Comparison of ENCODE assay signal across 9 cellular contexts in the genomic region with DNA sequence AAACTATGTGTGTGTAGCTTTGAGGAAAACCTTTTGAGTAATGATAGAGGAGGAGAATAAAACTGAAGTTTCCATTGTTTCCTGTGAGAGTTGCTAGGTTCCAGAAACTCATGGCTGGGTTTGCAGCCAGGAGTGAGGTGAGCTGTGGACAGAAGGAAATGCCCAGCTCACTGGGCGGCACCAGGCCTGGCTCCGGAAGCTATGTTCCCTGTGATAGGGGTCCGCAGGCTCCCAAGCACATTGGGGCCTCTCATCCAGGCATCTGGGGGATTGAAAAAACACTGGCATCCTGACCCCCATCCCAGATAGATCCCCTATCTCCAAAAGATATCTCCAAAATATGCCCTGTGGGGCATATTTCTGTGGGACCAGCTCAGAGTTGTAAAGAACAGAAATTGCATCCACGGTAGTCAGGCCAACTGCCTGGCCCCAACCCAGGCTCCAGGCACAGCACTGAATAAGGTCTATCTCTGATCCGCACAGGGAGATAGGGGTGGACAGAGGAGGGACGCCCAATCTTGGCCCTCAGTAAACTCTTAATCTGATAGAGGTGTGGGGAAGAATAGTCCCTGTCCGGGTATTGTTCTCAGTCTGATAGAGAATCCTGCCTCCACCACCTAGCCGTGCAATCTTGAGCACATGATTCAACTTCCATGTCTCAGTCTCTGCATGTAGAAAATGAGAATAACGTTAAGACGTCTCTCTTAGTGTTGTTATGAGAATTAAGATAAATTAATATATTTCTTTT. TPM values are rescaled to one million over a fixed set of nuclear protein-coding genes. Genes with fewer than 3 reads are reported as not detected.
DNase-seq lines count a peak whose midpoint lies in the region; ATAC-seq and TF ChIP-seq lines count a peak whose summit lies in the region.
"Had no signal": no experiment of that assay in that cellular context is flagged by ENCODE, and none has a peak within 500 bp of the region (broad histone marks: within the 10 kb centered on the region; RNA-seq: fewer than 3 reads in every experiment).

No MANE protein-coding gene starts in this region.

- WGBS in GM23248 (ENCODE audit: low coverage in 1 of 2, low lambda C conversion rate in 2 of 2, missing lambda C conversion rate in 2 of 2), 2 experiments, result 54 to 58% methylated on average over 10 of the region's 10 CpGs

- TF ChIP-seq CTCF in left ventricle myocardium inferior (IDR thresholded peaks at IDR 0.05; ENCODE audit: borderline replicate concordance), result no peak

- peaks cover 54% of the 10 kb centered on the region for H3F3A ChIP-seq in GM23248 (ENCODE audit: insufficient read depth)

- no peaks in the 10 kb centered on the region for H3K36me3 Mint-ChIP-seq in activated T-helper 17 cell treated with anti-CD3 and anti-CD28 coated beads, Interleukin-2, amount 50 U/mL, for 72 hours (ENCODE audit: low read depth)

- in situ Hi-C loops in GM23248 (cut with MboI) (no loop called here), HAP-1 (cut with MboI; ENCODE audit: low sequenced_read_pairs) (no loop called here)

- DNase-seq in GM23248 (peak; percentile 64), left ventricle myocardium inferior (no peak), HAP-1 (ENCODE audit: low spot score in 2 of 2) (no peak)

- no peaks in the 10 kb centered on the region for H3K9me3 ChIP-seq in GM23248 (ENCODE audit: low read depth)
- no peaks in the 10 kb centered on the region for H3K9me3 ChIP-seq in left ventricle myocardium inferior (replicated peaks)
- H3K9me3 ChIP-seq in HAP-1, result no peaks in the 10 kb centered on the region

- H3K27me3 ChIP-seq in GM23248 (replicated peaks; ENCODE audit: insufficient read depth) (no peaks in the 10 kb centered on the region), left ventricle myocardium inferior (ENCODE audit: low read depth) (no peaks in the 10 kb centered on the region), rectal smooth muscle tissue (ENCODE audit: control insufficient read depth, insufficient read depth, low read length) (no peaks in the 10 kb centered on the region), HAP-1 (ENCODE audit: low read depth) (no peaks in the 10 kb centered on the region)

- H3K27ac ChIP-seq in GM23248, result peak overlapping the region; percentile 95
- H3K27ac ChIP-seq in left ventricle myocardium inferior (replicated peaks), result peak overlapping the region; percentile 96
- H3K27ac ChIP-seq in rectal smooth muscle tissue (ENCODE audit: low read depth, low read length), result peak overlapping the region; percentile 97

- H3K36me3 ChIP-seq in GM23248 (ENCODE audit: low read depth) (no peaks in the 10 kb centered on the region), left ventricle myocardium inferior (peaks cover 4% of the 10 kb centered on the region), rectal smooth muscle tissue (ENCODE audit: control insufficient read depth, insufficient read depth, low read length) (no peaks in the 10 kb centered on the region), HAP-1 (replicated peaks) (no peaks in the 10 kb centered on the region)

- no peak overlapping the region for H3K27ac Mint-ChIP-seq in activated T-helper 17 cell treated with anti-CD3 and anti-CD28 coated beads, Interleukin-2, amount 50 U/mL, for 72 hours

- H3K79me2 ChIP-seq in GM23248 (ENCODE audit: insufficient read depth), result peaks cover 29% of the 10 kb centered on the region

- H3K4me1 Mint-ChIP-seq in activated T-helper 17 cell treated with anti-CD3 and anti-CD28 coated beads, Interleukin-2, amount 50 U/mL, for 72 hours, result peaks cover 5% of the 10 kb centered on the region

- H4K20me1 ChIP-seq in GM23248 (ENCODE audit: insufficient read depth), result no peaks in the 10 kb centered on the region

- peak overlapping the region; percentile 70 for H3K4me3 Mint-ChIP-seq in activated T-helper 17 cell treated with anti-CD3 and anti-CD28 coated beads, Interleukin-2, amount 50 U/mL, for 72 hours

- peak overlapping the region; percentile 82 for H3K9ac ChIP-seq in GM23248
- no peak overlapping the region for H3K9ac ChIP-seq in rectal smooth muscle tissue (ENCODE audit: low read length)

- no peak for ATAC-seq in activated T-helper 17 cell treated with anti-CD3 and anti-CD28 coated beads, Interleukin-2, amount 50 U/mL, for 72 hours (replicated peaks)
- ATAC-seq in HG02763 (IDR thresholded peaks at IDR 0.05; ENCODE audit: unreplicated experiment) (no peak), HG03135 (IDR thresholded peaks at IDR 0.05; ENCODE audit: unreplicated experiment) (no peak), HG03378 (IDR thresholded peaks at IDR 0.05; ENCODE audit: unreplicated experiment) (no peak)

- H3K4me1 ChIP-seq in GM23248 (ENCODE audit: insufficient read depth) (peaks cover 54% of the 10 kb centered on the region), left ventricle myocardium inferior (peaks cover 94% of the 10 kb centered on the region), rectal smooth muscle tissue (ENCODE audit: control insufficient read depth, insufficient read depth, low read length) (peaks cover 48% of the 10 kb centered on the region), HAP-1 (peaks cover 18% of the 10 kb centered on the region)

- H3K27me3 Mint-ChIP-seq in activated T-helper 17 cell treated with anti-CD3 and anti-CD28 coated beads, Interleukin-2, amount 50 U/mL, for 72 hours, result peaks cover 9% of the 10 kb centered on the region

- H3K4me3 ChIP-seq in GM23248, result peak overlapping the region; percentile 8; the same call in 1 of the 2 replicates
- H3K4me3 ChIP-seq in left ventricle myocardium inferior, result peak overlapping the region; percentile 13
- no peak overlapping the region for H3K4me3 ChIP-seq in rectal smooth muscle tissue (ENCODE audit: low read length)
- H3K4me3 ChIP-seq in HAP-1, result no peak overlapping the region

- intact Hi-C loops in left ventricle myocardium inferior (cut with micrococcal nuclease), result no loop called here

- peak overlapping the region; percentile 14; the same call in 1 of the 2 replicates for H2AFZ ChIP-seq in GM23248

- no peaks in the 10 kb centered on the region for H3K9me3 Mint-ChIP-seq in activated T-helper 17 cell treated with anti-CD3 and anti-CD28 coated beads, Interleukin-2, amount 50 U/mL, for 72 hours

- no peaks in the 10 kb centered on the region for H3K9me2 ChIP-seq in GM23248 (ENCODE audit: insufficient read depth)

- H3K4me2 ChIP-seq in GM23248 (ENCODE audit: unreplicated experiment), result peak overlapping the region; percentile 53

RNA-seq across cellular contexts. Expression of a gene that starts 1.9 kb away (rescaled TPM):
- total RNA-seq in GM23248 (2014; rRNA removed; shearing (Covaris generic)), result 407 and 458 TPM in 2 replicates
- polyA plus RNA-seq in GM23248 (2016; fragmentation: Nextera tagmentation; extraction: Ambion mirVana), result 123 and 126 TPM in 2 replicates
- 10 to 100 TPM in 1 of 2 donors, 1 to 10 TPM in 1; 1.8 to 33.3 TPM for total RNA-seq in activated T-helper 17 cell treated with anti-CD3 and anti-CD28 coated beads, Interleukin-2, amount 50 U/mL, for 72 hours
- 257 TPM for total RNA-seq in left ventricle myocardium inferior

RNA-seq across cellular contexts. Expression of a gene that starts 37.9 kb away (rescaled TPM):
- total RNA-seq in GM23248 (2014; rRNA removed; shearing (Covaris generic)), result not detected in 2 replicates
- not detected in 2 replicates for polyA plus RNA-seq in GM23248 (2016; fragmentation: Nextera tagmentation; extraction: Ambion mirVana)
- total RNA-seq in activated T-helper 17 cell treated with anti-CD3 and anti-CD28 coated beads, Interleukin-2, amount 50 U/mL, for 72 hours, result not detected
- not detected for total RNA-seq in left ventricle myocardium inferior
- total RNA-seq: subcutaneous adipose tissue had no signal

Comparison
In these comparisons a context has a peak if more than half of its experiments do, and no peak if none do; other contexts are left out.
1. H3K4me3 ChIP-seq: peak in GM23248 (single experiment) and left ventricle myocardium inferior (single experiment); none in rectal smooth muscle tissue (single experiment) and HAP-1 (single experiment).
2. Peak in every context shown above with its lines, with median percentiles within 50 percentile points of each other: H3K27ac ChIP-seq.